Comparison of ENCODE assay signal across 8 cellular contexts in the genomic region with DNA sequence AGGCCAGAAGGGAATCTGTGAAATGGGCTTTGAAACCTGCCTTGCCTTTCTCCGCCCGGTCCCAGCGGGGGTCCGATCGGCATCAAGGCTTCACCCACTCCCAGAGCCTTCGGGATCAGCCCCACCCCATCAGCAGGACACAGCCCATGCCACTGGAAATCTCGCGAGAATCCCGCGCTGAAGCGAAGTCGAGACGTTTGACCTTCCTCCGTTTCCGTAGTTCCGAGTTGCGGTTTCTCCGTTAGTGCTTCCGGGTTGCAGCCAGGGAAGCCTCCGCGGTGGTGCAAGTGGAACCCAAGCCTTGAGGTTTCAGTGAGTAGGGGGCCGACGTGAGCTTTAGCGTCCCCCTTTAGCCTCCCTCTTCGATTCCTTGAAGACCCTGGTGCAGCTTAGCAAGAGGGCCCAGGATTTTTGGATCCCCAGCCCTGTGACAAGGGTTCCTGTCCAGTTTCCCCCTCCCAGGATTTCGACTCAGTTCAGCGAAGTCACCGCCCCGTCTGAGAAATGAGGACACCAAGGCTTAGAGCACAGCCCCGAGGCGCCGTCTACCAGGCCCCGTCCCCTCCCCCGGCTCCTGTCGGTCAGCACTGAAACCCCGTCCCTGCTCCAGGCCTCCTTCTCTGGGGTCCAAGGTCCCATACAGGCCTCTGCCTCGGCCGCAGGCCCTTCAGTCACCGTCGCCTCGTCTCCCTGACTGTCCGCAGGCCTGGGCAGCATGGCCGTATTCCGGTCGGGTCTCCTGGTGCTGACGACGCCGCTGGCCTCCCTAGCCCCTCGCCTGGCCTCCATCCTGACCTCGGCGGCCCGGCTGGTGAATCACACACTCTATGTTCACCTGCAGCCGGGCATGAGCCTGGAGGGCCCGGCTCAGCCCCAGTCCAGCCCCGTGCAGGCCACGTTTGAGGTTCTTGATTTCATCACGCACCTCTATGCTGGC. TPM values are rescaled to one million over a fixed set of nuclear protein-coding genes. Genes with fewer than 3 reads are reported as not detected.
A peak's percentile ranks its signal among the peaks of the same experiment; 100 is the strongest.
DNase-seq lines count a peak whose midpoint lies in the region; ATAC-seq and TF ChIP-seq lines count a peak whose summit lies in the region.

A gene (plus strand): TSS at position 241 of the 937 bp plus-strand sequence. CDS start 475 bp downstream, at position 716.

- intact Hi-C loops in PC-3 (cut with micrococcal nuclease), result no loop called here

- peak within 1 kb of the TSS; percentile 76 for H3K27ac ChIP-seq in PC-3 (ENCODE audit: low read length)

- TF ChIP-seq POLR2A in GM18505 (IDR thresholded peaks at IDR 0.05; ENCODE audit: borderline replicate concordance, extremely low read depth, insufficient read depth, insufficient read length), result peak; percentile 81

- no peaks in the 10 kb centered on the region for H3K9me3 ChIP-seq in PC-3 (ENCODE audit: low read length)

- H3K27me3 ChIP-seq in PC-3 (ENCODE audit: low read length), result no peaks in the 10 kb centered on the region

- H3F3A ChIP-seq in PC-3 (ENCODE audit: low read length, unreplicated experiment), result no peaks in the 10 kb centered on the region

- peak within 1 kb of the TSS; percentile 93 for H2AFZ ChIP-seq in PC-3 (ENCODE audit: low read length)

- H3K79me2 ChIP-seq in PC-3 (ENCODE audit: low read length), result peaks cover 33% of the 10 kb centered on the region

- peak; percentile 94 for DNase-seq in KBM-7
- peak; percentile 94 for DNase-seq in PC-3
- peak; percentile 90 for DNase-seq in activated T-cell treated with anti-CD3 and anti-CD28 coated beads for 4 hours
- peak; percentile 97 for DNase-seq in epithelial cell of esophagus (ENCODE audit: low read depth)
- DNase-seq in midbrain (lab: John Stamatoyannopoulos, UW), result peak; percentile 96
- DNase-seq in stimulated activated CD8-positive, alpha-beta memory T cell treated with anti-CD3 and anti-CD28 coated beads, Interleukin-15, amount 100 ng/mL, for 4 hours (ENCODE audit: low read depth in 2 of 2), result peak; percentile 79 to 86

- H3K4me1 ChIP-seq in PC-3 (ENCODE audit: insufficient read depth, low read length), result peaks cover 20% of the 10 kb centered on the region

- H3K9me2 ChIP-seq in PC-3 (replicated peaks; ENCODE audit: low read length), result no peaks in the 10 kb centered on the region

- BruUV-seq in PC-3 (replicated peaks; lab: Mats Ljungman, UMichigan), result TSS peak; percentile 59

- in situ Hi-C loops in KBM-7 (cut with MboI; ENCODE audit: low pct_unique_long_range_greater_than_20kb, low sequenced_read_pairs), result no loop called here

- TF ChIP-seq CTCF in PC-3 (conservative IDR thresholded peaks at IDR 0.05; ENCODE audit: low read depth, low read length) (no peak), epithelial cell of esophagus (IDR thresholded peaks at IDR 0.05; ENCODE audit: insufficient read depth, low read depth, low read length, missing control alignments) (no peak)

- peak within 1 kb of the TSS; percentile 95 for H3K9ac ChIP-seq in PC-3 (ENCODE audit: low read length)

- POLR2A ChIA-PET in PC-3 (lab: Charles Lee; ENCODE audit: unreplicated experiment), result no interaction called here

- peaks cover 6% of the 10 kb centered on the region; the same call in 1 of the 2 replicates for H3K36me3 ChIP-seq in PC-3 (ENCODE audit: low read depth, low read length)

- ATAC-seq in GM18505 (IDR thresholded peaks at IDR 0.05; ENCODE audit: unreplicated experiment), result peak; percentile 43
- peak; percentile 68 for ATAC-seq in PC-3
- ATAC-seq in GM18517 (IDR thresholded peaks at IDR 0.05; ENCODE audit: unreplicated experiment), result no peak

- CTCF ChIA-PET in PC-3 (lab: Charles Lee), result no interaction called here

- no peaks in the 10 kb centered on the region for H4K20me1 ChIP-seq in PC-3 (ENCODE audit: low read length)

- H3K4me3 ChIP-seq in PC-3 (ENCODE audit: low read length) (peak within 1 kb of the TSS; percentile 83), epithelial cell of esophagus (ENCODE audit: low read length) (peak within 1 kb of the TSS; percentile 97)

- H3K4me2 ChIP-seq in PC-3 (ENCODE audit: low read length), result peak within 1 kb of the TSS; percentile 99

RNA-seq across cellular contexts. Expression of the gene that starts here (rescaled TPM):
- total RNA-seq in PC-3 (2014; rRNA removed), result 33.3 and 54.3 TPM in 2 replicates
